Comparison of ENCODE assay signal across 22 cellular contexts in genomic region chr14:26385302-26385701, GRCh38.
"Had no signal": no experiment of that assay in that cellular context is flagged by ENCODE, and none has a peak within 500 bp of the region (broad histone marks: within the 10 kb centered on the region; RNA-seq: fewer than 3 reads in every experiment).

No MANE protein-coding gene starts in this region.

- H3K4me1 Mint-ChIP-seq: IgD-negative memory B cell had no signal

- H3K36me3 Mint-ChIP-seq: IgD-negative memory B cell had no signal

- H3K9ac ChIP-seq: KMS-11 had no signal

- H3K9me3 ChIP-seq: SJSA1 had no signal

- H3K27me3 ChIP-seq: SJSA1 had no signal

- H3K4me2 ChIP-seq: KMS-11 had no signal

- H3K27ac ChIP-seq: KMS-11, SJSA1, SK-N-MC had no signal

- H3K4me3 ChIP-seq: K562, SJSA1, SK-N-MC had no signal

- H3K4me3 Mint-ChIP-seq: IgD-negative memory B cell had no signal

- H3K36me3 ChIP-seq: SJSA1 had no signal

- ATAC-seq: K562 had no signal

- H3K27me3 Mint-ChIP-seq: IgD-negative memory B cell had no signal

- H3K27ac Mint-ChIP-seq: IgD-negative memory B cell had no signal

- DNase-seq: Kasumi-1, MM.1S, NCI-H1092 treated with DMSO at 0.1 percent for 48 hours, NCI-H1436, NCI-H187, NCI-H2029, NCI-H2081 treated with DMSO at 0.1 percent for 48 hours, NCI-H2171 treated with DMSO at 0.1 percent for 48 hours, NCI-H345, NCI-H446 treated with DMSO at 0.1 percent for 48 hours, NCI-H510A treated with DMSO at 0.1 percent for 48 hours, NCI-H526, NCI-H774, Right ventricle myocardium superior, RPMI8226, SIG-M5, SW 1271 had no signal
